ENCODE assay signal across 1 cellular context in the genomic region with DNA sequence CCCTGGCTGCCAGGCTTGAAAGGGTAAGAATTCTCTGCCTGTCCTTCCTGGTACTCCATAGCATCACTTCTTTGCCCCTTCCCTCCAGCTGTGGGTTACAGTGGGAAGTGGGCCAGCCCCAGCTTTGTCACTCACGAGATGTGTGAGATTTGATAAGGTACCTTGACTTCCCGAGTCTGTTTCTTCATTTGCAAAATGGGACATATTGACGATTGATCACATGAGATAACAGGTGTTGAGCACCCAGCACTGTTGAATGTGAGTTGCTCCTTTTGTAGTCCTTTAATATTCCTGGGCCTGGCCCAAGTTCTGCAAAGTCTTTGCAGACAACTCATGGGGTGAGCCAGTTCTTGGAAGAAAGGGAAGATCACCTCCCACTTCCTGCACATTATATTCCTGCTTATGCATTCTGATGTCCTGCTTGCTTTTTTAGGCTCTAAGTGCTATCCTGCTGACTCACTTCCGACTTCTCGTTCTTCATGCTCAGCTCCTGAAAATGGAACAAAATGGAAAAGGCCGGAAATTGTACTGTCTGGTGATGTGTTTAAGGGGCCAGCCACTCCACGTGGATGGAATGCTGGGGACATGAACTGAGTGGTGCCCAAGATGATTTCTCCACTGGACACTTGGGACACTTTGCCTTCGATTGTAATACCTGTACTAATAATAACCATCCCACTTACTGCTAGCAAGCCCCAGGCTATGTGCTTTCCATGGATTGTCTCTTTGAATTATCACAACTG.
A peak's percentile ranks its signal among the peaks of the same experiment; 100 is the strongest.
TF ChIP-seq lines count a peak whose summit lies in the region.

No MANE protein-coding gene starts in this region.

TF ChIP-seq in SK-N-SH, 30 proteins besides CTCF, POLR2A, EP300 and RAD21 (continued from another document):
- TF ChIP-seq IRF3 (IDR thresholded peaks at IDR 0.05; ENCODE audit: low read depth, low read length) = no peak
- 0 out of 2 replicates have a peak, but pooled peaks have one; percentile 28 for TF ChIP-seq TEAD4 (IDR thresholded peaks at IDR 0.05; ENCODE audit: borderline replicate concordance, insufficient read depth)
- peak; percentile 51 for TF ChIP-seq GABPA (IDR thresholded peaks at IDR 0.05; ENCODE audit: low read depth)
- no peak for TF ChIP-seq CHD2 (IDR thresholded peaks at IDR 0.05; ENCODE audit: low read length, partially characterized antibody)
- TF ChIP-seq JUND (IDR thresholded peaks at IDR 0.05) = peak; percentile 81
- TF ChIP-seq RXRA (IDR thresholded peaks at IDR 0.05; ENCODE audit: borderline replicate concordance, low read depth) = peak; percentile 29; the same call in 1 of the 2 replicates
- TF ChIP-seq ZBTB33 (IDR thresholded peaks at IDR 0.05; ENCODE audit: borderline replicate concordance, low read depth) = no peak
- no peak for TF ChIP-seq ELF1 (IDR thresholded peaks at IDR 0.05)
- TF ChIP-seq NRF1 (IDR thresholded peaks at IDR 0.05; ENCODE audit: low read depth, low read length) = no peak
- TF ChIP-seq TAF1 (IDR thresholded peaks at IDR 0.05; ENCODE audit: borderline replicate concordance, low read depth, low read length) = no peak
- no peak for TF ChIP-seq SMC3 (IDR thresholded peaks at IDR 0.05; ENCODE audit: low read depth, low read length)
- TF ChIP-seq MEF2A (IDR thresholded peaks at IDR 0.05; ENCODE audit: borderline replicate concordance, low read depth) = peak; percentile 53; the same call in 1 of the 2 replicates
- no peak for TF ChIP-seq USF1 (IDR thresholded peaks at IDR 0.05; ENCODE audit: borderline replicate concordance, low read depth)
- TF ChIP-seq YY1 (IDR thresholded peaks at IDR 0.05; ENCODE audit: low read depth) = peak; percentile 57; the same call in 1 of the 2 replicates
- no peak for TF ChIP-seq RFX5 (IDR thresholded peaks at IDR 0.05; ENCODE audit: low read length)
- peak; percentile 57; the same call in 1 of the 2 replicates for TF ChIP-seq TCF12 (IDR thresholded peaks at IDR 0.05)
- TF ChIP-seq, protein P1, sequence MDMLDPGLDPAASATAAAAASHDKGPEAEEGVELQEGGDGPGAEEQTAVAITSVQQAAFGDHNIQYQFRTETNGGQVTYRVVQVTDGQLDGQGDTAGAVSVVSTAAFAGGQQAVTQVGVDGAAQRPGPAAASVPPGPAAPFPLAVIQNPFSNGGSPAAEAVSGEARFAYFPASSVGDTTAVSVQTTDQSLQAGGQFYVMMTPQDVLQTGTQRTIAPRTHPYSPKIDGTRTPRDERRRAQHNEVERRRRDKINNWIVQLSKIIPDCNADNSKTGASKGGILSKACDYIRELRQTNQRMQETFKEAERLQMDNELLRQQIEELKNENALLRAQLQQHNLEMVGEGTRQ (IDR thresholded peaks at IDR 0.05; ENCODE audit: borderline replicate concordance, low read depth, low read length) = no peak
- no peak for TF ChIP-seq SIN3A (IDR thresholded peaks at IDR 0.05; ENCODE audit: borderline replicate concordance, low read depth, low read length)
- no peak for TF ChIP-seq EZH2phosphoT487 (IDR thresholded peaks at IDR 0.05; ENCODE audit: borderline replicate concordance, low read depth)
- TF ChIP-seq MAX (IDR thresholded peaks at IDR 0.05; ENCODE audit: low read depth) = peak; percentile 87
- peak; percentile 69 for TF ChIP-seq FOSL2 (IDR thresholded peaks at IDR 0.05; ENCODE audit: borderline replicate concordance, low read depth)
- peak; percentile 50; the same call in 1 of the 2 replicates for TF ChIP-seq NFIC (IDR thresholded peaks at IDR 0.05; ENCODE audit: borderline replicate concordance)
TF ChIP-seq in SK-N-SH: peak in this region for 10.
